In genomic region chr6:111832833-111833418, GRCh38 we compare ENCODE assay signal across 13 cellular contexts. TPM values are rescaled to one million over a fixed set of nuclear protein-coding genes. Genes with fewer than 3 reads are reported as not detected.
DNase-seq lines count a peak whose midpoint lies in the region; ATAC-seq, FAIRE-seq and TF ChIP-seq lines count a peak whose summit lies in the region.
"Had no signal": no experiment of that assay in that cellular context is flagged by ENCODE, and none has a peak within 500 bp of the region (broad histone marks: within the 10 kb centered on the region; RNA-seq: fewer than 3 reads in every experiment).

No MANE protein-coding gene starts in this region.

- peaks cover 99% of the 10 kb centered on the region for H3K79me2 ChIP-seq in Karpas-422 (ENCODE audit: low read length)

- H3K27me3 ChIP-seq in Karpas-422 (ENCODE audit: low read length): no peaks in the 10 kb centered on the region
- no peaks in the 10 kb centered on the region for H3K27me3 ChIP-seq in prostate gland (replicated peaks; ENCODE audit: insufficient read depth)
- H3K27me3 ChIP-seq: adrenal gland, left lung had no signal

- no peaks in the 10 kb centered on the region for H3K27me3 Mint-ChIP-seq in Calu3 (ENCODE audit: unreplicated experiment)
- no peaks in the 10 kb centered on the region for H3K27me3 Mint-ChIP-seq in MCF 10A (ENCODE audit: insufficient read depth, unreplicated experiment)

- H3K27ac ChIP-seq in Karpas-422 (ENCODE audit: low read length): peak overlapping the region; percentile 31
- no peak overlapping the region for H3K27ac ChIP-seq in prostate gland
- H3K27ac ChIP-seq: adrenal gland had no signal

- H3K9ac ChIP-seq in Karpas-422 (ENCODE audit: low read length): 0 out of 2 replicates have a peak overlapping the region, but pooled peaks have one; percentile 5

- no peak for TF ChIP-seq CTCF in foreskin fibroblast (IDR thresholded peaks at IDR 0.05; ENCODE audit: low read depth, low read length)
- no peak for TF ChIP-seq CTCF in prostate gland (IDR thresholded peaks at IDR 0.05)
- TF ChIP-seq CTCF in Calu3 (IDR thresholded peaks at IDR 0.05; ENCODE audit: unreplicated experiment): no peak
- no peak for TF ChIP-seq CTCF in MCF 10A (IDR thresholded peaks at IDR 0.05; ENCODE audit: unreplicated experiment)

- ATAC-seq in GM21381 (IDR thresholded peaks at IDR 0.05; ENCODE audit: unreplicated experiment): peak; percentile 40
- ATAC-seq: esophagus mucosa, left lung, sciatic nerve had no signal

- H4K20me1 ChIP-seq in Karpas-422 (ENCODE audit: insufficient read depth, low read depth, low read length): no peaks in the 10 kb centered on the region

- H3K9me3 ChIP-seq in Karpas-422 (ENCODE audit: low read length): no peaks in the 10 kb centered on the region
- H3K9me3 ChIP-seq in prostate gland: no peaks in the 10 kb centered on the region
- H3K9me3 ChIP-seq: adrenal gland, left lung had no signal

- H3K4me3 ChIP-seq in Karpas-422 (ENCODE audit: low read length): no peak overlapping the region
- H3K4me3 ChIP-seq in foreskin fibroblast (ENCODE audit: low read depth in 1 of 2, low read length in 2 of 2): peak overlapping the region; percentile 7 to 9
- H3K4me3 ChIP-seq in prostate gland: no peak overlapping the region
- H3K4me3 ChIP-seq: adrenal gland, left lung had no signal

- H3K4me1 ChIP-seq in Karpas-422 (ENCODE audit: low read length) (peaks cover 38% of the 10 kb centered on the region), prostate gland (replicated peaks) (no peaks in the 10 kb centered on the region)
- H3K4me1 ChIP-seq: adrenal gland had no signal

- H3K9me3 Mint-ChIP-seq in Calu3 (ENCODE audit: low read depth, unreplicated experiment) (no peaks in the 10 kb centered on the region), MCF 10A (ENCODE audit: unreplicated experiment) (no peaks in the 10 kb centered on the region)

- in situ Hi-C loops in KBM-7 (cut with MboI; ENCODE audit: low pct_unique_long_range_greater_than_20kb, low sequenced_read_pairs): no loop called here

- BruUV-seq in Calu3 (replicated peaks; lab: Mats Ljungman, UMichigan) (no TSS peak), MCF 10A (replicated peaks; lab: Mats Ljungman, UMichigan) (no TSS peak)

- DNase-seq in GM12892 (ENCODE audit: insufficient read length) (no peak), Karpas-422 (no peak), foreskin fibroblast (no peak), KBM-7 (no peak), prostate gland (ENCODE audit: low spot score) (no peak), Calu3 (no peak), MCF 10A (ENCODE audit: unreplicated experiment) (no peak)
- DNase-seq: adrenal gland, left lung, NCI-H524 had no signal

- H3K4me3 Mint-ChIP-seq in Calu3 (ENCODE audit: low read depth, unreplicated experiment) (no peak overlapping the region), MCF 10A (ENCODE audit: unreplicated experiment) (no peak overlapping the region)

- FAIRE-seq in GM12892 (lab: Jason Lieb, UNC): peak; percentile 69

- H3K9me2 ChIP-seq in Karpas-422 (replicated peaks; ENCODE audit: insufficient read depth, low read length): no peaks in the 10 kb centered on the region

- H3K27ac Mint-ChIP-seq in Calu3 (ENCODE audit: unreplicated experiment) (no peak overlapping the region), MCF 10A (ENCODE audit: low read depth, unreplicated experiment) (no peak overlapping the region)

- H3K4me2 ChIP-seq in Karpas-422 (ENCODE audit: low read depth, low read length, poor library complexity, severe bottlenecking): peak overlapping the region; percentile 28

- H3K36me3 ChIP-seq in Karpas-422 (ENCODE audit: insufficient read depth, low read length) (no peaks in the 10 kb centered on the region), prostate gland (no peaks in the 10 kb centered on the region)
- H3K36me3 ChIP-seq: adrenal gland, left lung had no signal

- WGBS in prostate gland: 74% methylated on average over 1 of the region's 1 CpG

- CTCF ChIA-PET in Calu3 (lab: Charles Lee): interaction anchor here (0.5 kb wide), 1 partner anchor 1579 kb away, joined by 6 read pairs; no protein-coding TSS in a partner anchor
- CTCF ChIA-PET in MCF 10A (lab: Yijun Ruan, JAX): no interaction called here

- POLR2A ChIA-PET in MCF 10A (lab: Yijun Ruan, JAX): interaction anchor here (0.6 to 1.0 kb wide), 2 partner anchors 29 to 1559 kb away, joined by 3 read pairs; no protein-coding TSS in a partner anchor

- H3K36me3 Mint-ChIP-seq in Calu3 (ENCODE audit: insufficient read depth, unreplicated experiment): no peaks in the 10 kb centered on the region
- no peaks in the 10 kb centered on the region for H3K36me3 Mint-ChIP-seq in MCF 10A (ENCODE audit: insufficient read depth, unreplicated experiment)

- TF ChIP-seq POLR2A in GM12892 (IDR thresholded peaks at IDR 0.05; ENCODE audit: low read depth, low read length): no peak
- TF ChIP-seq POLR2A in prostate gland (IDR thresholded peaks at IDR 0.05): no peak

- intact Hi-C loops in prostate gland (cut with DNase I) (no loop called here), Calu3 (cut with micrococcal nuclease; ENCODE audit: unreplicated experiment) (no loop called here), MCF 10A (cut with micrococcal nuclease) (no loop called here)

- H3K4me1 Mint-ChIP-seq in Calu3 (ENCODE audit: low read depth, unreplicated experiment) (peaks cover 35% of the 10 kb centered on the region), MCF 10A (ENCODE audit: insufficient read depth, unreplicated experiment) (no peaks in the 10 kb centered on the region)

- H2AFZ ChIP-seq in Karpas-422 (ENCODE audit: low read length): no peak overlapping the region

RNA-seq across cellular contexts. Expression of gene FYN, which starts 40.3 kb away (rescaled TPM):
- polyA plus RNA-seq in GM12892 (2012; ENCODE audit: missing spikeins): 4.2 TPM
- total RNA-seq in Karpas-422 (2014; rRNA removed; shearing (Covaris generic); ENCODE audit: low replicate concordance): 249 and 311 TPM in 2 replicates
- total RNA-seq in prostate gland: 100 to 1,000 TPM in 1 of 2 donors, 10 to 100 TPM in 1; 13.7 to 103 TPM
- total RNA-seq in Calu3 (2022): 61.0 and 64.6 TPM in 2 replicates
- total RNA-seq in MCF 10A (2022): 37.8 and 53.7 TPM in 2 replicates

Comparison
In these comparisons a context has a peak if more than half of its experiments do, and no peak if none do; other contexts are left out.
1. H3K4me3 ChIP-seq: peak in foreskin fibroblast (2 of 2); none in Karpas-422 (single experiment) and prostate gland (0 of 2).